1 cellular context compared by ENCODE assay signal in the genomic region with DNA sequence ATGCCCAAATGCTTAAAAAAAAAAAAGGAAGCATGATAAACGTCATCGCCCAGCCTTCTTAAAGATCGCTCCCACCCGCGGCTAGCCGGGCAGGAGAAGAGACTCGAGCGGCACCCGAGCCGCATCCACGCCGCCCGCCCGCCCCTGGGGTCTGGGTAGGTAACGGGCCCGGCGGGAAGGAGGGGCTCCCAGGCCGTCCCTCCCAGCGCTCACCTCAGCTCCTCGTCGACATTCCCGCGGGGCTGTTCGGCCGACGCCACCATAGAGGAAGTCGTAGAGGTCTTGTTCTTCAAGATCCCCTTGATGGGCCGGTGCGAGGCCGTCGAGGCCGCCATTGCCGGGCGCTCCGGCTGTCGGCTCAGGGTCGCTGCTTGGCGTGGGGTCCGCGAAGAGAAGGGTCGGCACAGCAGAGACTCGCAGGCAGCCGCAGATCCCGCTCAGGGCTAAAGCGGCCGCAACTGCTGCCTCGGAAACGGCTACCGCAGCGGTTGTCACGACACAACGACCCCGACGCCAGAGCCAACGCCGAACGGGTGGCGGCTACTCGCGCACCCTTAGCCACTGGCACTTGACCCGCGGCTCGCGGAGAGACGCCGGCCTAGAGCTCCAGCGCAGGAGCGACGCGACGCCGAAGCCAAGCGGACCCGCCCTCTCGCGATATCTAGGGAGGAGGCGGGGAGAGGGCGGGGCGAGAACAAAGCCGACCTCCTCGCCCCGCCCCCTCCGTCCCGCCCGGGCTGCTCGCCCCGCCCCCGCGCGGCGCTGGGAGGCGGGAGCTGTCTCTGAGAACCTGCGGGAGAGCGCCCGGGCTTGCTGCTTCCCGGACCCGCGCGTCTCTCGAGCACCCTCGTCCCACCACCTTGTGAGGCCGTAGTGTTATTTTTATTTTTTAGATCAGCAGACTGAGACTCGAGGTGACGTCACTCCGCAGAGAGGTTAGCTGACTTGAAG.
TF ChIP-seq lines count a peak whose summit lies in the region.

A gene (minus strand): TSS at position 635 of the 951 bp plus-strand sequence. CDS start 300 bp downstream, at position 335.

TF ChIP-seq in HEK293, 187 proteins besides CTCF, POLR2A, EP300 and RAD21 (continued from another document and continues in another):
- TF ChIP-seq, protein P1, sequence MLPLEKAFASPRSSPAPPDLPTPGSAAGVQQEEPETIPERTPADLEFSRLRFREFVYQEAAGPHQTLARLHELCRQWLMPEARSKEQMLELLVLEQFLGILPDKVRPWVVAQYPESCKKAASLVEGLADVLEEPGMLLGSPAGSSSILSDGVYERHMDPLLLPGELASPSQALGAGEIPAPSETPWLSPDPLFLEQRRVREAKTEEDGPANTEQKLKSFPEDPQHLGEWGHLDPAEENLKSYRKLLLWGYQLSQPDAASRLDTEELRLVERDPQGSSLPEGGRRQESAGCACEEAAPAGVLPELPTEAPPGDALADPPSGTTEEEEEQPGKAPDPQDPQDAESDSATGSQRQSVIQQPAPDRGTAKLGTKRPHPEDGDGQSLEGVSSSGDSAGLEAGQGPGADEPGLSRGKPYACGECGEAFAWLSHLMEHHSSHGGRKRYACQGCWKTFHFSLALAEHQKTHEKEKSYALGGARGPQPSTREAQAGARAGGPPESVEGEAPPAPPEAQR (tag by site-specific recombination; IDR thresholded peaks at IDR 0.05) = no peak
- TF ChIP-seq ZNF140 (tag by site-specific recombination; IDR thresholded peaks at IDR 0.05) = no peak
- TF ChIP-seq, protein P2, sequence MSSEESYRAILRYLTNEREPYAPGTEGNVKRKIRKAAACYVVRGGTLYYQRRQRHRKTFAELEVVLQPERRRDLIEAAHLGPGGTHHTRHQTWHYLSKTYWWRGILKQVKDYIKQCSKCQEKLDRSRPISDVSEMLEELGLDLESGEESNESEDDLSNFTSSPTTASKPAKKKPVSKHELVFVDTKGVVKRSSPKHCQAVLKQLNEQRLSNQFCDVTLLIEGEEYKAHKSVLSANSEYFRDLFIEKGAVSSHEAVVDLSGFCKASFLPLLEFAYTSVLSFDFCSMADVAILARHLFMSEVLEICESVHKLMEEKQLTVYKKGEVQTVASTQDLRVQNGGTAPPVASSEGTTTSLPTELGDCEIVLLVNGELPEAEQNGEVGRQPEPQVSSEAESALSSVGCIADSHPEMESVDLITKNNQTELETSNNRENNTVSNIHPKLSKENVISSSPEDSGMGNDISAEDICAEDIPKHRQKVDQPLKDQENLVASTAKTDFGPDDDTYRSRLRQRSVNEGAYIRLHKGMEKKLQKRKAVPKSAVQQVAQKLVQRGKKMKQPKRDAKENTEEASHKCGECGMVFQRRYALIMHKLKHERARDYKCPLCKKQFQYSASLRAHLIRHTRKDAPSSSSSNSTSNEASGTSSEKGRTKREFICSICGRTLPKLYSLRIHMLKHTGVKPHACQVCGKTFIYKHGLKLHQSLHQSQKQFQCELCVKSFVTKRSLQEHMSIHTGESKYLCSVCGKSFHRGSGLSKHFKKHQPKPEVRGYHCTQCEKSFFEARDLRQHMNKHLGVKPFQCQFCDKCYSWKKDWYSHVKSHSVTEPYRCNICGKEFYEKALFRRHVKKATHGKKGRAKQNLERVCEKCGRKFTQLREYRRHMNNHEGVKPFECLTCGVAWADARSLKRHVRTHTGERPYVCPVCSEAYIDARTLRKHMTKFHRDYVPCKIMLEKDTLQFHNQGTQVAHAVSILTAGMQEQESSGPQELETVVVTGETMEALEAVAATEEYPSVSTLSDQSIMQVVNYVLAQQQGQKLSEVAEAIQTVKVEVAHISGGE (tag by site-specific recombination; conservative IDR thresholded peaks at IDR 0.05; ENCODE audit: low read depth) = no peak
- TF ChIP-seq ZFP41 (tag by site-specific recombination; IDR thresholded peaks at IDR 0.05; ENCODE audit: borderline replicate concordance) = no peak
- TF ChIP-seq, protein P3, sequence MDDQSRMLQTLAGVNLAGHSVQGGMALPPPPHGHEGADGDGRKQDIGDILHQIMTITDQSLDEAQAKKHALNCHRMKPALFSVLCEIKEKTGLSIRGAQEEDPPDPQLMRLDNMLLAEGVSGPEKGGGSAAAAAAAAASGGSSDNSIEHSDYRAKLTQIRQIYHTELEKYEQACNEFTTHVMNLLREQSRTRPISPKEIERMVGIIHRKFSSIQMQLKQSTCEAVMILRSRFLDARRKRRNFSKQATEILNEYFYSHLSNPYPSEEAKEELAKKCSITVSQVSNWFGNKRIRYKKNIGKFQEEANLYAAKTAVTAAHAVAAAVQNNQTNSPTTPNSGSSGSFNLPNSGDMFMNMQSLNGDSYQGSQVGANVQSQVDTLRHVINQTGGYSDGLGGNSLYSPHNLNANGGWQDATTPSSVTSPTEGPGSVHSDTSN (CRISPR knock-in tag; IDR thresholded peaks at IDR 0.05) = no peak
- TF ChIP-seq ZNF138 (tag by site-specific recombination; IDR thresholded peaks at IDR 0.05; ENCODE audit: borderline replicate concordance) = no peak
- TF ChIP-seq ZNF549 (tag by site-specific recombination; IDR thresholded peaks at IDR 0.05) = no peak
- TF ChIP-seq ZNF548 (tag by site-specific recombination; IDR thresholded peaks at IDR 0.05) = no peak
- TF ChIP-seq GLI4 (tag by site-specific recombination; IDR thresholded peaks at IDR 0.05) = no peak
- TF ChIP-seq ZNF335 (tag by site-specific recombination; conservative IDR thresholded peaks at IDR 0.05) = peak; percentile 62
- TF ChIP-seq ZNF792 (tag by site-specific recombination; IDR thresholded peaks at IDR 0.05) = no peak
- peak; percentile 52; the same call in 1 of the 2 replicates for TF ChIP-seq SP7 (tag by site-specific recombination; IDR thresholded peaks at IDR 0.05)
- TF ChIP-seq, protein P4, sequence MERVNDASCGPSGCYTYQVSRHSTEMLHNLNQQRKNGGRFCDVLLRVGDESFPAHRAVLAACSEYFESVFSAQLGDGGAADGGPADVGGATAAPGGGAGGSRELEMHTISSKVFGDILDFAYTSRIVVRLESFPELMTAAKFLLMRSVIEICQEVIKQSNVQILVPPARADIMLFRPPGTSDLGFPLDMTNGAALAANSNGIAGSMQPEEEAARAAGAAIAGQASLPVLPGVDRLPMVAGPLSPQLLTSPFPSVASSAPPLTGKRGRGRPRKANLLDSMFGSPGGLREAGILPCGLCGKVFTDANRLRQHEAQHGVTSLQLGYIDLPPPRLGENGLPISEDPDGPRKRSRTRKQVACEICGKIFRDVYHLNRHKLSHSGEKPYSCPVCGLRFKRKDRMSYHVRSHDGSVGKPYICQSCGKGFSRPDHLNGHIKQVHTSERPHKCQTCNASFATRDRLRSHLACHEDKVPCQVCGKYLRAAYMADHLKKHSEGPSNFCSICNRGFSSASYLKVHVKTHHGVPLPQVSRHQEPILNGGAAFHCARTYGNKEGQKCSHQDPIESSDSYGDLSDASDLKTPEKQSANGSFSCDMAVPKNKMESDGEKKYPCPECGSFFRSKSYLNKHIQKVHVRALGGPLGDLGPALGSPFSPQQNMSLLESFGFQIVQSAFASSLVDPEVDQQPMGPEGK (tag by site-specific recombination; IDR thresholded peaks at IDR 0.05) = no peak
- peak; percentile 65 for TF ChIP-seq ZBTB17 (tag by site-specific recombination; IDR thresholded peaks at IDR 0.05)
- TF ChIP-seq ZNF174 (tag by site-specific recombination; IDR thresholded peaks at IDR 0.05) = no peak
- TF ChIP-seq ZNF571 (tag by site-specific recombination; IDR thresholded peaks at IDR 0.05) = no peak
- peak; percentile 82 for TF ChIP-seq ZNF76 (tag by site-specific recombination; IDR thresholded peaks at IDR 0.05; ENCODE audit: borderline replicate concordance, low read depth)
- no peak for TF ChIP-seq ZNF132 (tag by site-specific recombination; IDR thresholded peaks at IDR 0.05; ENCODE audit: borderline replicate concordance)
- TF ChIP-seq ZNF133 (tag by site-specific recombination; IDR thresholded peaks at IDR 0.05) = no peak
- no peak for TF ChIP-seq ZNF514 (tag by site-specific recombination; IDR thresholded peaks at IDR 0.05)
- TF ChIP-seq ZNF529 (tag by site-specific recombination; IDR thresholded peaks at IDR 0.05; ENCODE audit: insufficient replicate concordance) = no peak
- no peak for TF ChIP-seq BCL11A (tag by site-specific recombination; IDR thresholded peaks at IDR 0.05; ENCODE audit: low read depth)
- TF ChIP-seq, protein P5, sequence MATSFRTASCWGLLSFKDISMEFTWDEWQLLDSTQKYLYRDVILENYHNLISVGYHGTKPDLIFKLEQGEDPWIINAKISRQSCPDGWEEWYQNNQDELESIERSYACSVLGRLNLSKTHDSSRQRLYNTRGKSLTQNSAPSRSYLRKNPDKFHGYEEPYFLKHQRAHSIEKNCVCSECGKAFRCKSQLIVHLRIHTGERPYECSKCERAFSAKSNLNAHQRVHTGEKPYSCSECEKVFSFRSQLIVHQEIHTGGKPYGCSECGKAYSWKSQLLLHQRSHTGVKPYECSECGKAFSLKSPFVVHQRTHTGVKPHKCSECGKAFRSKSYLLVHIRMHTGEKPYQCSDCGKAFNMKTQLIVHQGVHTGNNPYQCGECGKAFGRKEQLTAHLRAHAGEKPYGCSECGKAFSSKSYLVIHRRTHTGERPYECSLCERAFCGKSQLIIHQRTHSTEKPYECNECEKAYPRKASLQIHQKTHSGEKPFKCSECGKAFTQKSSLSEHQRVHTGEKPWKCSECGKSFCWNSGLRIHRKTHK (tag by site-specific recombination; IDR thresholded peaks at IDR 0.05) = no peak
- TF ChIP-seq, protein P6, sequence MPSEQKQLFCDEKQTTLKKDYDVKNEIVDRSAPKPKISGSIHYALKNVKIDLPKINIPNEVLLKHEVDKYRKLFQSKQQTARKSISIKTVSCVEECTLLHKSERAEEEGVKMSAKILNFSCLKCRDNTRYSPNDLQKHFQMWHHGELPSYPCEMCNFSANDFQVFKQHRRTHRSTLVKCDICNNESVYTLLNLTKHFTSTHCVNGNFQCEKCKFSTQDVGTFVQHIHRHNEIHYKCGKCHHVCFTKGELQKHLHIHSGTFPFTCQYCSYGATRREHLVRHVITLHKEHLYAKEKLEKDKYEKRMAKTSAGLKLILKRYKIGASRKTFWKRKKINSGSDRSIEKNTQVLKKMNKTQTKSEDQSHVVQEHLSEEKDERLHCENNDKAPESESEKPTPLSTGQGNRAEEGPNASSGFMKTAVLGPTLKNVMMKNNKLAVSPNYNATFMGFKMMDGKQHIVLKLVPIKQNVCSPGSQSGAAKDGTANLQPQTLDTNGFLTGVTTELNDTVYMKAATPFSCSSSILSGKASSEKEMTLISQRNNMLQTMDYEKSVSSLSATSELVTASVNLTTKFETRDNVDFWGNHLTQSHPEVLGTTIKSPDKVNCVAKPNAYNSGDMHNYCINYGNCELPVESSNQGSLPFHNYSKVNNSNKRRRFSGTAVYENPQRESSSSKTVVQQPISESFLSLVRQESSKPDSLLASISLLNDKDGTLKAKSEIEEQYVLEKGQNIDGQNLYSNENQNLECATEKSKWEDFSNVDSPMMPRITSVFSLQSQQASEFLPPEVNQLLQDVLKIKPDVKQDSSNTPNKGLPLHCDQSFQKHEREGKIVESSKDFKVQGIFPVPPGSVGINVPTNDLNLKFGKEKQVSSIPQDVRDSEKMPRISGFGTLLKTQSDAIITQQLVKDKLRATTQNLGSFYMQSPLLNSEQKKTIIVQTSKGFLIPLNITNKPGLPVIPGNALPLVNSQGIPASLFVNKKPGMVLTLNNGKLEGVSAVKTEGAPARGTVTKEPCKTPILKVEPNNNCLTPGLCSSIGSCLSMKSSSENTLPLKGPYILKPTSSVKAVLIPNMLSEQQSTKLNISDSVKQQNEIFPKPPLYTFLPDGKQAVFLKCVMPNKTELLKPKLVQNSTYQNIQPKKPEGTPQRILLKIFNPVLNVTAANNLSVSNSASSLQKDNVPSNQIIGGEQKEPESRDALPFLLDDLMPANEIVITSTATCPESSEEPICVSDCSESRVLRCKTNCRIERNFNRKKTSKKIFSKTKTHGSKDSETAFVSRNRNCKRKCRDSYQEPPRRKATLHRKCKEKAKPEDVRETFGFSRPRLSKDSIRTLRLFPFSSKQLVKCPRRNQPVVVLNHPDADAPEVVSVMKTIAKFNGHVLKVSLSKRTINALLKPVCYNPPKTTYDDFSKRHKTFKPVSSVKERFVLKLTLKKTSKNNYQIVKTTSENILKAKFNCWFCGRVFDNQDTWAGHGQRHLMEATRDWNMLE (tag by site-specific recombination; conservative IDR thresholded peaks at IDR 0.05; ENCODE audit: low read depth) = no peak
- TF ChIP-seq ZXDB (tag by site-specific recombination; IDR thresholded peaks at IDR 0.05) = 0 out of 2 replicates have a peak, but pooled peaks have one; percentile 54
- TF ChIP-seq, protein P7, sequence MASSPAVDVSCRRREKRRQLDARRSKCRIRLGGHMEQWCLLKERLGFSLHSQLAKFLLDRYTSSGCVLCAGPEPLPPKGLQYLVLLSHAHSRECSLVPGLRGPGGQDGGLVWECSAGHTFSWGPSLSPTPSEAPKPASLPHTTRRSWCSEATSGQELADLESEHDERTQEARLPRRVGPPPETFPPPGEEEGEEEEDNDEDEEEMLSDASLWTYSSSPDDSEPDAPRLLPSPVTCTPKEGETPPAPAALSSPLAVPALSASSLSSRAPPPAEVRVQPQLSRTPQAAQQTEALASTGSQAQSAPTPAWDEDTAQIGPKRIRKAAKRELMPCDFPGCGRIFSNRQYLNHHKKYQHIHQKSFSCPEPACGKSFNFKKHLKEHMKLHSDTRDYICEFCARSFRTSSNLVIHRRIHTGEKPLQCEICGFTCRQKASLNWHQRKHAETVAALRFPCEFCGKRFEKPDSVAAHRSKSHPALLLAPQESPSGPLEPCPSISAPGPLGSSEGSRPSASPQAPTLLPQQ (tag by site-specific recombination; IDR thresholded peaks at IDR 0.05) = peak; percentile 34; the same call in 1 of the 2 replicates
- TF ChIP-seq ZNF560 (tag by site-specific recombination; IDR thresholded peaks at IDR 0.05; ENCODE audit: borderline replicate concordance) = no peak
- TF ChIP-seq ZNF610 (tag by site-specific recombination; IDR thresholded peaks at IDR 0.05; ENCODE audit: borderline replicate concordance) = 0 out of 2 replicates have a peak, but pooled peaks have one; percentile 20
- TF ChIP-seq, protein P8, sequence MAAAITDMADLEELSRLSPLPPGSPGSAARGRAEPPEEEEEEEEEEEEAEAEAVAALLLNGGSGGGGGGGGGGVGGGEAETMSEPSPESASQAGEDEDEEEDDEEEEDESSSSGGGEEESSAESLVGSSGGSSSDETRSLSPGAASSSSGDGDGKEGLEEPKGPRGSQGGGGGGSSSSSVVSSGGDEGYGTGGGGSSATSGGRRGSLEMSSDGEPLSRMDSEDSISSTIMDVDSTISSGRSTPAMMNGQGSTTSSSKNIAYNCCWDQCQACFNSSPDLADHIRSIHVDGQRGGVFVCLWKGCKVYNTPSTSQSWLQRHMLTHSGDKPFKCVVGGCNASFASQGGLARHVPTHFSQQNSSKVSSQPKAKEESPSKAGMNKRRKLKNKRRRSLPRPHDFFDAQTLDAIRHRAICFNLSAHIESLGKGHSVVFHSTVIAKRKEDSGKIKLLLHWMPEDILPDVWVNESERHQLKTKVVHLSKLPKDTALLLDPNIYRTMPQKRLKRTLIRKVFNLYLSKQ (tag by site-specific recombination; IDR thresholded peaks at IDR 0.05; ENCODE audit: borderline replicate concordance) = no peak
- TF ChIP-seq, protein P9, sequence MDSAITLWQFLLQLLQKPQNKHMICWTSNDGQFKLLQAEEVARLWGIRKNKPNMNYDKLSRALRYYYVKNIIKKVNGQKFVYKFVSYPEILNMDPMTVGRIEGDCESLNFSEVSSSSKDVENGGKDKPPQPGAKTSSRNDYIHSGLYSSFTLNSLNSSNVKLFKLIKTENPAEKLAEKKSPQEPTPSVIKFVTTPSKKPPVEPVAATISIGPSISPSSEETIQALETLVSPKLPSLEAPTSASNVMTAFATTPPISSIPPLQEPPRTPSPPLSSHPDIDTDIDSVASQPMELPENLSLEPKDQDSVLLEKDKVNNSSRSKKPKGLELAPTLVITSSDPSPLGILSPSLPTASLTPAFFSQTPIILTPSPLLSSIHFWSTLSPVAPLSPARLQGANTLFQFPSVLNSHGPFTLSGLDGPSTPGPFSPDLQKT (IDR thresholded peaks at IDR 0.05; ENCODE audit: borderline replicate concordance, low read depth, low read length) = no peak
- 0 out of 2 replicates have a peak, but pooled peaks have one; percentile 70 for TF ChIP-seq ZFP37 (tag by site-specific recombination; IDR thresholded peaks at IDR 0.05)
- no peak for TF ChIP-seq ZNF530 (tag by site-specific recombination; IDR thresholded peaks at IDR 0.05; ENCODE audit: low read depth)
